17 cellular contexts compared by ENCODE assay signal in the genomic region with DNA sequence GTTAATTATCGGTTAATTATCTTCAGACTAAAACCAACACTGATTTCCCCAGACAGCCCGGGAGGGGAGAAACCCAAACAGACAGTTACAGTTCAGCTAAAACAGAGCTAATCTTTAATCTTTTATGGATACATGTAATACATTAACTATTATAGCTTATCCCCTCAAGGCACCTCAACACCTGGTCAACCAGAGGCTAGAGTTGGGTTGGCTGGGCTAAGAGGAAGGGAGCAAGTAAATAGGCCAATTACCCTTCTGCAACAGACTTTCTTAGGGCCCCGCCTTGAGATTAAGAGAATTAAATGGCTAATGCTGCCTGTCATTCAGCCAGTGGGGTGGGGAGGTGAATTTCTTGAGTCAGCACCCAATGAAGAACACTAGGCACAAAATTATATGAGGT. TPM values are rescaled to one million over a fixed set of nuclear protein-coding genes. Genes with fewer than 3 reads are reported as not detected.
DNase-seq lines count a peak whose midpoint lies in the region; ATAC-seq, FAIRE-seq and TF ChIP-seq lines count a peak whose summit lies in the region.
"Had no signal": no experiment of that assay in that cellular context is flagged by ENCODE, and none has a peak within 500 bp of the region (broad histone marks: within the 10 kb centered on the region; RNA-seq: fewer than 3 reads in every experiment).

No MANE protein-coding gene starts in this region.

- peaks cover 5% of the 10 kb centered on the region for H3K4me1 Mint-ChIP-seq in stimulated activated naive CD8-positive, alpha-beta T cell treated with anti-CD3 and anti-CD28 coated beads, Interleukin-15, amount 100 ng/mL, for 72 hours

- ATAC-seq in A549 (peak in 1 of 2 experiments; percentile 59; a peak in 3 of 6 replicates), GM19468 (IDR thresholded peaks at IDR 0.05; ENCODE audit: extremely low read depth, unreplicated experiment) (peak; percentile 58), esophagus mucosa (peak; percentile 82), HG02623 (IDR thresholded peaks at IDR 0.05; ENCODE audit: unreplicated experiment) (no peak), sciatic nerve (no peak)
- no peak for ATAC-seq in stimulated activated naive CD8-positive, alpha-beta T cell treated with anti-CD3 and anti-CD28 coated beads, Interleukin-15, amount 100 ng/mL, for 72 hours

- no peaks in the 10 kb centered on the region for H3K9me3 Mint-ChIP-seq in stimulated activated naive CD8-positive, alpha-beta T cell treated with anti-CD3 and anti-CD28 coated beads, Interleukin-15, amount 100 ng/mL, for 72 hours

- H3K4me3 ChIP-seq in A549: no peak overlapping the region

- H3K27me3 Mint-ChIP-seq in stimulated activated naive CD8-positive, alpha-beta T cell treated with anti-CD3 and anti-CD28 coated beads, Interleukin-15, amount 100 ng/mL, for 72 hours: no peaks in the 10 kb centered on the region

- H3K9me3 ChIP-seq in A549: no peaks in the 10 kb centered on the region

- POLR2A ChIA-PET in A549 (lab: Yijun Ruan, JAX): no interaction called here

- TF ChIP-seq RAD21 in A549 (conservative IDR thresholded peaks at IDR 0.05 in 1 of 2, IDR thresholded peaks at IDR 0.05 in 1 of 2): no peak

- peaks cover 12% of the 10 kb centered on the region for H3K4me1 ChIP-seq in A549

- no peak for FAIRE-seq in A549 (lab: Jason Lieb, UNC)
- FAIRE-seq: endothelial cell of umbilical vein had no signal

- H3K4me2 ChIP-seq in A549: peak overlapping the region; percentile 47; the same call in 2 of the 3 replicates

- H3K4me3 Mint-ChIP-seq in stimulated activated naive CD8-positive, alpha-beta T cell treated with anti-CD3 and anti-CD28 coated beads, Interleukin-15, amount 100 ng/mL, for 72 hours: no peak overlapping the region

- WGBS in A549 (ENCODE audit: missing lambda C conversion rate): 36% methylated on average over 3 of the region's 3 CpGs

- no peak for TF ChIP-seq CTCF in A549 (IDR thresholded peaks at IDR 0.05)

- DNase-seq in A549 (ENCODE audit: low read depth in 1 of 2, low spot score in 1 of 2): peak in 1 of 2 experiments; percentile 59
- DNase-seq in HuH-7 (ENCODE audit: low spot score): peak; percentile 31
- DNase-seq in NOMO-1 treated with dmso at 0.1 percent for 144 hours (lab: John Stamatoyannopoulos, UW; ENCODE audit: unreplicated experiment): no peak
- no peak for DNase-seq in sciatic nerve (ENCODE audit: low spot score)
- DNase-seq in stimulated activated naive CD8-positive, alpha-beta T cell treated with anti-CD3 and anti-CD28 coated beads, Interleukin-15, amount 100 ng/mL, for 72 hours: no peak
- DNase-seq: activated CD4-positive, alpha-beta T cell treated with anti-CD3 and anti-CD28 coated beads, Interleukin-2, amount 50 U/mL, for 1 hour; activated gamma-delta T cell; hippocampal formation; mesendoderm; NCI-H187; OCI-M1; posterior cingulate gyrus; stimulated activated CD4-positive, alpha-beta T cell treated with anti-CD3 and anti-CD28 coated beads, Interleukin-1b, Interleukin-23, amount 100 ng/mL, for 48 hours had no signal

- TF ChIP-seq POLR2A in A549 (IDR thresholded peaks at IDR 0.05; ENCODE audit: low read length): no peak

- H3K27ac ChIP-seq in A549: no peak overlapping the region

- H3K27ac Mint-ChIP-seq in stimulated activated naive CD8-positive, alpha-beta T cell treated with anti-CD3 and anti-CD28 coated beads, Interleukin-15, amount 100 ng/mL, for 72 hours: no peak overlapping the region

- no peak for TF ChIP-seq EP300 in A549 (IDR thresholded peaks at IDR 0.05)

- CTCF ChIA-PET in A549 (lab: Yijun Ruan, JAX): no interaction called here

- intact Hi-C loops in sciatic nerve (cut with DNase I): no loop called here

TF ChIP-seq in A549, 52 proteins besides CTCF, POLR2A, EP300 and RAD21:
- TF ChIP-seq REST (IDR thresholded peaks at IDR 0.05): no peak
- peak; percentile 23 for TF ChIP-seq MAFK (IDR thresholded peaks at IDR 0.05; ENCODE audit: partially characterized antibody)

RNA-seq across cellular contexts. Expression of gene MED18, which starts 6.6 kb away (rescaled TPM):
- polyA plus RNA-seq in A549 (2011; rRNA removed) (20.3 and 22.2 TPM in 2 replicates), A549 (2017; fragmentation: RNase III; extraction: RNeasy Plus Mini Kit Qiagen cat#74134 plus additional on column Dnase treatment) (13.7 to 15.4 TPM (median 14.5 TPM) in 3 replicates)
- polyA plus RNA-seq in A549 (2012; cell fraction: cytosol; rRNA removed): 9.6 and 10.3 TPM in 2 replicates
- polyA plus RNA-seq in A549 (2012; cell fraction: nucleus; rRNA removed): 10.2 and 11.3 TPM in 2 replicates
- 42.6 and 63.6 TPM in 2 replicates for polyA minus RNA-seq in A549 (2011; rRNA and poly(A)+ RNA removed)
- total RNA-seq in esophagus mucosa (15.5 TPM), sciatic nerve (10.7 TPM)

RNA-seq across cellular contexts. Expression of gene PHACTR4, which starts 47.3 kb away (rescaled TPM):
- 17.4 and 32.1 TPM in 2 replicates for polyA plus RNA-seq in A549 (2011; rRNA removed)
- polyA plus RNA-seq in A549 (2012; cell fraction: cytosol; rRNA removed): 9.3 and 10.8 TPM in 2 replicates
- polyA plus RNA-seq in A549 (2012; cell fraction: nucleus; rRNA removed): 7.4 and 16.4 TPM in 2 replicates
- 25.0 to 25.4 TPM (median 25.1 TPM) in 3 replicates for polyA plus RNA-seq in A549 (2017; fragmentation: RNase III; extraction: RNeasy Plus Mini Kit Qiagen cat#74134 plus additional on column Dnase treatment)
- polyA minus RNA-seq in A549 (2011; rRNA and poly(A)+ RNA removed): 19.9 and 23.3 TPM in 2 replicates
- total RNA-seq in esophagus mucosa: 56.3 TPM
- total RNA-seq in sciatic nerve: 36.5 TPM

Comparison
In these comparisons a context has a peak if more than half of its experiments do, and no peak if none do; other contexts are left out.
1. ATAC-seq: peak in GM19468 (single experiment) and esophagus mucosa (single experiment); none in HG02623 (single experiment), sciatic nerve (single experiment) and stimulated activated naive CD8-positive, alpha-beta T cell treated with anti-CD3 and anti-CD28 coated beads, Interleukin-15, amount 100 ng/mL, for 72 hours (single experiment).